In the genomic region with DNA sequence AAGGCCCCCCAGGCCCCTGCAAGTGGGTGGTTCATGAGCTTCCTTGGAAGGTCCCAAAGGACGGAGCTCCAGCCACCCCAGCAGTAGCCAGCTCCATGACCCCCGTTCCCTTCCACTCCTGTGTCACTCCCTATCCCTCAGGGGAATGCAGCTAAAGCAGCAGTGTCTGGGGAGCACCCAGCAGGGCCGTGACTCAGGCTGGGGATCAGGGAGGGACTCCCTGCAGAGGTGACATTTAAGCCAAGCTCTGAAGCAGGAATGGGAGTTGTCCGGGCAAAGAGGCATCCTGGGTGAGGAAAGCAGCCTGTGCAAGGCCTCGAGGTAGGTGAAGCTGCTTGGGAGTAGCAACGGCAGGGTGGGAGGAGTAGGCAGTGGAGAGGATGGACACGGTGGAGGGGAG, we compare ENCODE assay signal across 21 cellular contexts. TPM values are rescaled to one million over a fixed set of nuclear protein-coding genes. Genes with fewer than 3 reads are reported as not detected.
A peak's percentile ranks its signal among the peaks of the same experiment; 100 is the strongest.
DNase-seq lines count a peak whose midpoint lies in the region; ATAC-seq and TF ChIP-seq lines count a peak whose summit lies in the region.
"Had no signal": no experiment of that assay in that cellular context is flagged by ENCODE, and none has a peak within 500 bp of the region (broad histone marks: within the 10 kb centered on the region; RNA-seq: fewer than 3 reads in every experiment).

No MANE protein-coding gene starts in this region.

- H3F3A ChIP-seq in neural cell (ENCODE audit: insufficient read depth, low read length, poor library complexity, severe bottlenecking): no peaks in the 10 kb centered on the region

- H3K4me2 ChIP-seq in BLaER1 (peak overlapping the region; percentile 78), DND-41 (ENCODE audit: insufficient read depth, low read length) (no peak overlapping the region; the same call in 1 of the 2 replicates), neural cell (ENCODE audit: low read length) (no peak overlapping the region)

- H3K27ac ChIP-seq in BLaER1 (peak overlapping the region; percentile 80; the same call in 1 of the 2 replicates), DND-41 (ENCODE audit: low read length) (peak overlapping the region; percentile 80), WERI-Rb-1 (peak overlapping the region; percentile 73), neural cell (ENCODE audit: low read length) (peak overlapping the region; percentile 54)
- H3K27ac ChIP-seq: C4-2B, Peyer's patch, SJCRH30 had no signal

- H4K20me1 ChIP-seq in BLaER1: no peaks in the 10 kb centered on the region
- no peaks in the 10 kb centered on the region for H4K20me1 ChIP-seq in DND-41 (ENCODE audit: insufficient read depth, low read length)
- H4K20me1 ChIP-seq in neural cell (ENCODE audit: insufficient read depth): no peaks in the 10 kb centered on the region

- no peak for TF ChIP-seq CTCF in DND-41 (IDR thresholded peaks at IDR 0.05; ENCODE audit: borderline replicate concordance, extremely low read depth, low read length, poor library complexity, severe bottlenecking)
- no peak for TF ChIP-seq CTCF in WERI-Rb-1 (IDR thresholded peaks at IDR 0.05; ENCODE audit: low read depth, low read length)
- no peak for TF ChIP-seq CTCF in neural cell (IDR thresholded peaks at IDR 0.05; ENCODE audit: poor library complexity, severe bottlenecking)

- H3K9ac ChIP-seq in BLaER1: peak overlapping the region; percentile 76
- H3K9ac ChIP-seq in DND-41 (ENCODE audit: low read depth, low read length): peak overlapping the region; percentile 40; the same call in 1 of the 2 replicates
- H3K9ac ChIP-seq in neural cell (ENCODE audit: low read length): peak overlapping the region; percentile 22

- H3K27me3 Mint-ChIP-seq in activated T-helper 17 cell treated with anti-CD3 and anti-CD28 coated beads, Interleukin-2, amount 50 U/mL, for 72 hours: peaks cover 21% of the 10 kb centered on the region

- ATAC-seq in DND-41 (ENCODE audit: insufficient read depth, low read depth): no peak
- ATAC-seq in activated T-helper 17 cell treated with anti-CD3 and anti-CD28 coated beads, Interleukin-2, amount 50 U/mL, for 72 hours (replicated peaks): no peak
- ATAC-seq: CD8-positive, alpha-beta T cell; SK-N-SH treated with all-trans-retinoic acid at 6 μM for 48 hours had no signal

- H3K9me3 ChIP-seq in BLaER1 (no peaks in the 10 kb centered on the region), DND-41 (ENCODE audit: insufficient read depth, low read length, severe bottlenecking) (no peaks in the 10 kb centered on the region), WERI-Rb-1 (ENCODE audit: severe bottlenecking) (no peaks in the 10 kb centered on the region), neural cell (ENCODE audit: low read length) (no peaks in the 10 kb centered on the region)
- H3K9me3 ChIP-seq: Caco-2, MG63, SJCRH30 had no signal

- no peaks in the 10 kb centered on the region for H3K9me3 Mint-ChIP-seq in activated T-helper 17 cell treated with anti-CD3 and anti-CD28 coated beads, Interleukin-2, amount 50 U/mL, for 72 hours
- H3K9me3 Mint-ChIP-seq: CD8-positive, alpha-beta T cell; H9 had no signal

- H2AFZ ChIP-seq in DND-41 (ENCODE audit: low read depth, low read length) (no peak overlapping the region), neural cell (ENCODE audit: low read depth, low read length) (no peak overlapping the region)

- H3K27ac Mint-ChIP-seq in activated T-helper 17 cell treated with anti-CD3 and anti-CD28 coated beads, Interleukin-2, amount 50 U/mL, for 72 hours: no peak overlapping the region
- H3K27ac Mint-ChIP-seq: CD8-positive, alpha-beta T cell; H9 had no signal

- no peaks in the 10 kb centered on the region for H3K36me3 Mint-ChIP-seq in activated T-helper 17 cell treated with anti-CD3 and anti-CD28 coated beads, Interleukin-2, amount 50 U/mL, for 72 hours (ENCODE audit: low read depth)
- H3K36me3 Mint-ChIP-seq: CD8-positive, alpha-beta T cell had no signal

- H3K4me3 ChIP-seq in BLaER1: peak overlapping the region; percentile 39; the same call in 1 of the 2 replicates
- no peak overlapping the region for H3K4me3 ChIP-seq in DND-41 (ENCODE audit: low read depth in 1 of 2, low read length in 2 of 2)
- no peak overlapping the region for H3K4me3 ChIP-seq in WERI-Rb-1 (ENCODE audit: low read depth, low read length)
- no peak overlapping the region for H3K4me3 ChIP-seq in neural cell (ENCODE audit: low read length)
- H3K4me3 ChIP-seq: MG63, Peyer's patch, SJCRH30 had no signal

- H3K4me3 Mint-ChIP-seq in activated T-helper 17 cell treated with anti-CD3 and anti-CD28 coated beads, Interleukin-2, amount 50 U/mL, for 72 hours: no peak overlapping the region
- H3K4me3 Mint-ChIP-seq: CD8-positive, alpha-beta T cell; H9 had no signal

- H3K4me1 ChIP-seq in BLaER1: peaks cover 62% of the 10 kb centered on the region
- peaks cover 29% of the 10 kb centered on the region for H3K4me1 ChIP-seq in DND-41 (ENCODE audit: insufficient read depth, low read length)
- H3K4me1 ChIP-seq: Peyer's patch, SJCRH30 had no signal

- H3K36me3 ChIP-seq in BLaER1 (no peaks in the 10 kb centered on the region), DND-41 (ENCODE audit: insufficient read depth, low read length) (no peaks in the 10 kb centered on the region), WERI-Rb-1 (no peaks in the 10 kb centered on the region), neural cell (ENCODE audit: insufficient read depth, low read length) (no peaks in the 10 kb centered on the region)
- H3K36me3 ChIP-seq: MG63, Peyer's patch, SJCRH30 had no signal

- H3K79me2 ChIP-seq in DND-41 (ENCODE audit: insufficient read depth, low read length) (no peaks in the 10 kb centered on the region), neural cell (replicated peaks; ENCODE audit: insufficient read depth, low read length) (no peaks in the 10 kb centered on the region)

- H3K9me2 ChIP-seq in neural cell (ENCODE audit: insufficient read depth, low read length): no peaks in the 10 kb centered on the region

- DNase-seq in DND-41 (no peak), WERI-Rb-1 (peak; percentile 58), NCI-H1105 (lab: John Stamatoyannopoulos, UW) (no peak), islet precursor cell (no peak)
- DNase-seq: Caco-2; CD8-positive, alpha-beta T cell; DMS 273 treated with DMSO at 0.1 percent for 48 hours; DMS79 treated with DMSO at 0.1 percent for 48 hours; KG1; MG63; NCI-H2029; NCI-H2227 treated with DMSO at 0.1 percent for 48 hours; NCI-H526 treated with DMSO at 0.1 percent for 48 hours; Peyer's patch had no signal

- no peak for TF ChIP-seq EP300 in neural cell (conservative IDR thresholded peaks at IDR 0.05; ENCODE audit: poor library complexity, severe bottlenecking)

- H3K4me1 Mint-ChIP-seq in activated T-helper 17 cell treated with anti-CD3 and anti-CD28 coated beads, Interleukin-2, amount 50 U/mL, for 72 hours: no peaks in the 10 kb centered on the region

- H3K27me3 ChIP-seq in BLaER1 (peaks cover 2% of the 10 kb centered on the region; the same call in 1 of the 2 replicates), DND-41 (ENCODE audit: insufficient read depth, low read length, poor library complexity) (no peaks in the 10 kb centered on the region), WERI-Rb-1 (ENCODE audit: insufficient read depth, low read depth, severe bottlenecking) (no peaks in the 10 kb centered on the region), neural cell (ENCODE audit: insufficient read depth, low read depth, low read length) (no peaks in the 10 kb centered on the region)
- H3K27me3 ChIP-seq: Peyer's patch had no signal

- no peak for TF ChIP-seq RAD21 in neural cell (conservative IDR thresholded peaks at IDR 0.05)

TF ChIP-seq in neural cell, 6 proteins besides CTCF, POLR2A, EP300 and RAD21:
- TF ChIP-seq POLR2AphosphoS5 (IDR thresholded peaks at IDR 0.05) (no peak), MXI1 (conservative IDR thresholded peaks at IDR 0.05; ENCODE audit: poor library complexity, severe bottlenecking) (no peak), SMC3 (conservative IDR thresholded peaks at IDR 0.05; ENCODE audit: poor library complexity) (no peak), EZH2 (IDR thresholded peaks at IDR 0.05; ENCODE audit: borderline replicate concordance, insufficient read depth, low read length, poor library complexity, severe bottlenecking) (no peak), TAF1 (IDR thresholded peaks at IDR 0.05; ENCODE audit: low read depth) (no peak)
- TF ChIP-seq, protein P1, sequence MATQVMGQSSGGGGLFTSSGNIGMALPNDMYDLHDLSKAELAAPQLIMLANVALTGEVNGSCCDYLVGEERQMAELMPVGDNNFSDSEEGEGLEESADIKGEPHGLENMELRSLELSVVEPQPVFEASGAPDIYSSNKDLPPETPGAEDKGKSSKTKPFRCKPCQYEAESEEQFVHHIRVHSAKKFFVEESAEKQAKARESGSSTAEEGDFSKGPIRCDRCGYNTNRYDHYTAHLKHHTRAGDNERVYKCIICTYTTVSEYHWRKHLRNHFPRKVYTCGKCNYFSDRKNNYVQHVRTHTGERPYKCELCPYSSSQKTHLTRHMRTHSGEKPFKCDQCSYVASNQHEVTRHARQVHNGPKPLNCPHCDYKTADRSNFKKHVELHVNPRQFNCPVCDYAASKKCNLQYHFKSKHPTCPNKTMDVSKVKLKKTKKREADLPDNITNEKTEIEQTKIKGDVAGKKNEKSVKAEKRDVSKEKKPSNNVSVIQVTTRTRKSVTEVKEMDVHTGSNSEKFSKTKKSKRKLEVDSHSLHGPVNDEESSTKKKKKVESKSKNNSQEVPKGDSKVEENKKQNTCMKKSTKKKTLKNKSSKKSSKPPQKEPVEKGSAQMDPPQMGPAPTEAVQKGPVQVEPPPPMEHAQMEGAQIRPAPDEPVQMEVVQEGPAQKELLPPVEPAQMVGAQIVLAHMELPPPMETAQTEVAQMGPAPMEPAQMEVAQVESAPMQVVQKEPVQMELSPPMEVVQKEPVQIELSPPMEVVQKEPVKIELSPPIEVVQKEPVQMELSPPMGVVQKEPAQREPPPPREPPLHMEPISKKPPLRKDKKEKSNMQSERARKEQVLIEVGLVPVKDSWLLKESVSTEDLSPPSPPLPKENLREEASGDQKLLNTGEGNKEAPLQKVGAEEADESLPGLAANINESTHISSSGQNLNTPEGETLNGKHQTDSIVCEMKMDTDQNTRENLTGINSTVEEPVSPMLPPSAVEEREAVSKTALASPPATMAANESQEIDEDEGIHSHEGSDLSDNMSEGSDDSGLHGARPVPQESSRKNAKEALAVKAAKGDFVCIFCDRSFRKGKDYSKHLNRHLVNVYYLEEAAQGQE (IDR thresholded peaks at IDR 0.05; ENCODE audit: borderline replicate concordance): no peak

RNA-seq across cellular contexts. Expression of a gene that starts 11.1 kb away (rescaled TPM):
- polyA plus RNA-seq in neural cell: 0.22 and 0.56 TPM in 2 replicates
- polyA minus RNA-seq in neural cell: 0.97 and 1.2 TPM in 2 replicates
- 10 to 100 TPM in 1 of 2 donors, 1 to 10 TPM in 1; 1.5 to 10.2 TPM for total RNA-seq in activated T-helper 17 cell treated with anti-CD3 and anti-CD28 coated beads, Interleukin-2, amount 50 U/mL, for 72 hours
- total RNA-seq: SJCRH30 had no signal

RNA-seq across cellular contexts. Expression of a gene that starts 57.1 kb away (rescaled TPM):
- 8.0 and 11.4 TPM in 2 replicates for polyA plus RNA-seq in neural cell
- 31.2 and 33.7 TPM in 2 replicates for polyA minus RNA-seq in neural cell
- total RNA-seq in activated T-helper 17 cell treated with anti-CD3 and anti-CD28 coated beads, Interleukin-2, amount 50 U/mL, for 72 hours: 100 to 1,000 TPM in 1 of 2 donors, 10 to 100 TPM in 1; 62.0 to 228 TPM

Comparison
In these comparisons a context has a peak if more than half of its experiments do, and no peak if none do; other contexts are left out.
1. H3K9ac ChIP-seq: peak in every context shown above with its lines; median percentile 76 in BLaER1; 40 in DND-41; 22 in neural cell.